ENCODE assay signal across 1 cellular context in the genomic region with DNA sequence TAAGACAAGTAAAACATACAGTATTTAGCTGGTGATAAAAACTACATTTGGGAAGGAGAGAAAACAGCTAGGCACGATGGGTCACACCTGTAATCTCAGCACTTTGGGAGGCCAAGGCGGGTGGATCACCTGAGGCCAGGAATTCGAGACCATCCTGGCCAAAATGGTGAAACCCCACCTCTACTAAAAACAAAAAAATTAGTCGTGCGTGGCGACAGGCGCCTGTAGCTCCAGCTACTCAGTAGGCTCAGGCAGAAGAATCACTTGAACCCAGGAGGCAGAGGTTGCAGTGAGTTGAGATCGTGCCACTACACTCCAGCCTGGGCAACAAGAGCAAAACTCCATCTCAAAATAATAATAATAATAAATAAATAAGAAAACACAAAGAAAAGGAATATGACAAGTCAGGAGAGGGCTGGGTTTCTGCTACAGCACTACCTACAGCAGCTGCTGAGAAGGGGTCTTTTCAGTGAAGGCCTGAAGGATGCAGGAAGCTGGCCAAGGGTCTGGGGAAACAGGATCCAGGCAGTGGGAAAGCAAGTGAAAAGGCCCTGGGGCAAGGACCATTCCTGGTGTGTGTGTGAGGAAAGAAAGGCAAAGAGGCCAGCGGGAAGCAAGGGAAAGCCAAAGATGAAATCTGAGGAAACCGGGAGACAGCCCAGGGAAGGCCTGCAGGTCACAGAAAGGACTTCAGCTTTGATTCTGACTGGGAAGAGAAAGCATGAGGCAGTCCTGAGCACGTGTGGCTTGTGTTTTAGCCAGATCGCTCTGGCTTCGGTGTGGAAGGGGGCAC.
TF ChIP-seq lines count a peak whose summit lies in the region.

No MANE protein-coding gene starts in this region.

TF ChIP-seq in IMR-90, 13 proteins besides CTCF, POLR2A, EP300 and RAD21:
- TF ChIP-seq CEBPB (IDR thresholded peaks at IDR 0.05; ENCODE audit: low read depth, low read length) (no peak), SMC3 (IDR thresholded peaks at IDR 0.05; ENCODE audit: low read depth, low read length) (no peak), CHD1 (IDR thresholded peaks at IDR 0.05; ENCODE audit: low read depth, low read length) (no peak), MAFK (IDR thresholded peaks at IDR 0.05; ENCODE audit: low read depth, low read length) (no peak)
- TF ChIP-seq, protein P1, sequence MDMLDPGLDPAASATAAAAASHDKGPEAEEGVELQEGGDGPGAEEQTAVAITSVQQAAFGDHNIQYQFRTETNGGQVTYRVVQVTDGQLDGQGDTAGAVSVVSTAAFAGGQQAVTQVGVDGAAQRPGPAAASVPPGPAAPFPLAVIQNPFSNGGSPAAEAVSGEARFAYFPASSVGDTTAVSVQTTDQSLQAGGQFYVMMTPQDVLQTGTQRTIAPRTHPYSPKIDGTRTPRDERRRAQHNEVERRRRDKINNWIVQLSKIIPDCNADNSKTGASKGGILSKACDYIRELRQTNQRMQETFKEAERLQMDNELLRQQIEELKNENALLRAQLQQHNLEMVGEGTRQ (IDR thresholded peaks at IDR 0.05; ENCODE audit: low read depth, low read length) = no peak
